14 cellular contexts compared by ENCODE assay signal in genomic region chr16:87829123-87829980, GRCh38. TPM values are rescaled to one million over a fixed set of nuclear protein-coding genes. Genes with fewer than 3 reads are reported as not detected.
DNase-seq lines count a peak whose midpoint lies in the region; ATAC-seq, FAIRE-seq and TF ChIP-seq lines count a peak whose summit lies in the region.
"Had no signal": no experiment of that assay in that cellular context is flagged by ENCODE, and none has a peak within 500 bp of the region (broad histone marks: within the 10 kb centered on the region; RNA-seq: fewer than 3 reads in every experiment).

No MANE protein-coding gene starts in this region.

- intact Hi-C loops in lower lobe of right lung (cut with DNase I), result no loop called here

- H3K4me2 ChIP-seq in astrocyte (ENCODE audit: low read length), result no peak overlapping the region

- no peak overlapping the region for H3K4me3 Mint-ChIP-seq in activated naive CD4-positive, alpha-beta T cell treated with anti-CD3 and anti-CD28 coated beads, Interleukin-2, amount 50 U/mL, for 24 hours
- no peak overlapping the region for H3K4me3 Mint-ChIP-seq in astrocyte (ENCODE audit: unreplicated experiment)
- H3K4me3 Mint-ChIP-seq: natural killer cell treated with Interleukin-12 subunit alpha and Interleukin-12 subunit beta and Interleukin-15 and Interleukin-18, amount 100 ng/mL, for 72 hours had no signal

- peak overlapping the region; percentile 85 for H3K27ac Mint-ChIP-seq in activated naive CD4-positive, alpha-beta T cell treated with anti-CD3 and anti-CD28 coated beads, Interleukin-2, amount 50 U/mL, for 24 hours
- H3K27ac Mint-ChIP-seq in astrocyte (ENCODE audit: unreplicated experiment), result peak overlapping the region; percentile 12
- H3K27ac Mint-ChIP-seq: natural killer cell treated with Interleukin-12 subunit alpha and Interleukin-12 subunit beta and Interleukin-15 and Interleukin-18, amount 100 ng/mL, for 72 hours had no signal

- H3K9ac ChIP-seq in astrocyte (ENCODE audit: low read length), result no peak overlapping the region

- H3K36me3 Mint-ChIP-seq in activated naive CD4-positive, alpha-beta T cell treated with anti-CD3 and anti-CD28 coated beads, Interleukin-2, amount 50 U/mL, for 24 hours, result peaks cover 3% of the 10 kb centered on the region
- peaks cover 14% of the 10 kb centered on the region for H3K36me3 Mint-ChIP-seq in astrocyte (ENCODE audit: low read depth, unreplicated experiment)
- H3K36me3 Mint-ChIP-seq: natural killer cell treated with Interleukin-12 subunit alpha and Interleukin-12 subunit beta and Interleukin-15 and Interleukin-18, amount 100 ng/mL, for 72 hours had no signal

- H3K27me3 ChIP-seq in astrocyte (ENCODE audit: insufficient read depth, low read length) (peaks cover 2% of the 10 kb centered on the region), lower lobe of right lung (ENCODE audit: low read depth) (peaks cover 8% of the 10 kb centered on the region)
- H3K27me3 ChIP-seq: colonic mucosa, vagina had no signal

- no peak overlapping the region for H3K4me3 ChIP-seq in astrocyte (ENCODE audit: insufficient read depth, low read depth, low read length)
- H3K4me3 ChIP-seq in lower lobe of right lung, result no peak overlapping the region
- H3K4me3 ChIP-seq: colonic mucosa, vagina had no signal

- H3K4me1 Mint-ChIP-seq in activated naive CD4-positive, alpha-beta T cell treated with anti-CD3 and anti-CD28 coated beads, Interleukin-2, amount 50 U/mL, for 24 hours, result peaks cover 4% of the 10 kb centered on the region
- peaks cover 10% of the 10 kb centered on the region for H3K4me1 Mint-ChIP-seq in astrocyte (ENCODE audit: low read depth, unreplicated experiment)

- H2AFZ ChIP-seq in astrocyte (ENCODE audit: low read depth, low read length), result no peak overlapping the region

- H3K27ac ChIP-seq in astrocyte (ENCODE audit: low read depth, low read length), result no peak overlapping the region
- no peak overlapping the region for H3K27ac ChIP-seq in lower lobe of right lung
- H3K27ac ChIP-seq: C4-2B, colonic mucosa, vagina had no signal

- DNase-seq in activated naive CD4-positive, alpha-beta T cell treated with Interleukin-2 at 50 U/mL for 16 hours, result no peak
- peak; percentile 70 for DNase-seq in NCI-H2171 treated with DMSO at 0.1 percent for 48 hours (lab: John Stamatoyannopoulos, UW)
- DNase-seq in astrocyte (ENCODE audit: low read depth), result no peak
- peak; percentile 1 for DNase-seq in stimulated activated CD8-positive, alpha-beta memory T cell treated with anti-CD3 and anti-CD28 coated beads, Interleukin-12 subunit alpha, Interleukin-12 subunit beta, amount 100 ng/mL, for 4 hours (ENCODE audit: low read depth)
- no peak for DNase-seq in lower lobe of right lung
- DNase-seq: activated CD4-positive, CD25-positive, alpha-beta regulatory T cell; colonic mucosa; NCI-H187 had no signal

- no peaks in the 10 kb centered on the region for H3K9me3 Mint-ChIP-seq in activated naive CD4-positive, alpha-beta T cell treated with anti-CD3 and anti-CD28 coated beads, Interleukin-2, amount 50 U/mL, for 24 hours
- no peaks in the 10 kb centered on the region for H3K9me3 Mint-ChIP-seq in astrocyte (ENCODE audit: unreplicated experiment)
- H3K9me3 Mint-ChIP-seq: natural killer cell treated with Interleukin-12 subunit alpha and Interleukin-12 subunit beta and Interleukin-15 and Interleukin-18, amount 100 ng/mL, for 72 hours had no signal

- no peak for FAIRE-seq in astrocyte (lab: Jason Lieb, UNC)

- no peaks in the 10 kb centered on the region for H3K9me3 ChIP-seq in astrocyte (ENCODE audit: insufficient read depth, low read depth, low read length)
- no peaks in the 10 kb centered on the region for H3K9me3 ChIP-seq in lower lobe of right lung
- H3K9me3 ChIP-seq: colonic mucosa, vagina had no signal

- TF ChIP-seq CTCF in astrocyte (IDR thresholded peaks at IDR 0.05; ENCODE audit: insufficient read depth, low read depth, low read length) (no peak), lower lobe of right lung (IDR thresholded peaks at IDR 0.05) (no peak)

- peaks cover 13% of the 10 kb centered on the region for H3K36me3 ChIP-seq in astrocyte (ENCODE audit: insufficient read depth, low read length)
- peaks cover 21% of the 10 kb centered on the region for H3K36me3 ChIP-seq in lower lobe of right lung
- H3K36me3 ChIP-seq: colonic mucosa, vagina had no signal

- no peaks in the 10 kb centered on the region for H3K27me3 Mint-ChIP-seq in activated naive CD4-positive, alpha-beta T cell treated with anti-CD3 and anti-CD28 coated beads, Interleukin-2, amount 50 U/mL, for 24 hours
- H3K27me3 Mint-ChIP-seq in astrocyte (ENCODE audit: low read depth, unreplicated experiment), result no peaks in the 10 kb centered on the region
- H3K27me3 Mint-ChIP-seq: natural killer cell treated with Interleukin-12 subunit alpha and Interleukin-12 subunit beta and Interleukin-15 and Interleukin-18, amount 100 ng/mL, for 72 hours had no signal

- H3K79me2 ChIP-seq in astrocyte (ENCODE audit: insufficient read depth, low read length), result no peaks in the 10 kb centered on the region

- no peak for ATAC-seq in lower lobe of right lung
- no peak for ATAC-seq in HG03378 (IDR thresholded peaks at IDR 0.05; ENCODE audit: unreplicated experiment)
- ATAC-seq in GM21381 (IDR thresholded peaks at IDR 0.05; ENCODE audit: unreplicated experiment), result no peak
- ATAC-seq: natural killer cell treated with Interleukin-12 subunit alpha and Interleukin-12 subunit beta and Interleukin-15 and Interleukin-18, amount 100 ng/mL, for 72 hours had no signal

- peaks cover 42% of the 10 kb centered on the region for H4K20me1 ChIP-seq in astrocyte (ENCODE audit: insufficient read depth, low read length)

- H3K4me1 ChIP-seq in astrocyte (ENCODE audit: insufficient read depth, low read length) (no peaks in the 10 kb centered on the region), lower lobe of right lung (no peaks in the 10 kb centered on the region)
- H3K4me1 ChIP-seq: colonic mucosa had no signal

RNA-seq across cellular contexts. Expression of gene SLC7A5, which starts 40.0 kb away (rescaled TPM):
- total RNA-seq in astrocyte, result 815 and 816 TPM in 2 replicates
- 10.7 TPM for total RNA-seq in lower lobe of right lung

Comparison
In these comparisons a context has a peak if more than half of its experiments do, and no peak if none do; other contexts are left out.
1. DNase-seq: peak in NCI-H2171 treated with DMSO at 0.1 percent for 48 hours (single experiment) and stimulated activated CD8-positive, alpha-beta memory T cell treated with anti-CD3 and anti-CD28 coated beads, Interleukin-12 subunit alpha, Interleukin-12 subunit beta, amount 100 ng/mL, for 4 hours (single experiment); none in activated naive CD4-positive, alpha-beta T cell treated with Interleukin-2 at 50 U/mL for 16 hours (single experiment), astrocyte (single experiment) and lower lobe of right lung (single experiment).
2. RNA of gene SLC7A5, which starts 40.0 kb away (total RNA-seq): 815 to 816 TPM in astrocyte; 10.7 TPM in lower lobe of right lung (single experiment); every median in the first group is over 10 times any median in the second.